Comparison of ENCODE assay signal across 9 cellular contexts in the genomic region with DNA sequence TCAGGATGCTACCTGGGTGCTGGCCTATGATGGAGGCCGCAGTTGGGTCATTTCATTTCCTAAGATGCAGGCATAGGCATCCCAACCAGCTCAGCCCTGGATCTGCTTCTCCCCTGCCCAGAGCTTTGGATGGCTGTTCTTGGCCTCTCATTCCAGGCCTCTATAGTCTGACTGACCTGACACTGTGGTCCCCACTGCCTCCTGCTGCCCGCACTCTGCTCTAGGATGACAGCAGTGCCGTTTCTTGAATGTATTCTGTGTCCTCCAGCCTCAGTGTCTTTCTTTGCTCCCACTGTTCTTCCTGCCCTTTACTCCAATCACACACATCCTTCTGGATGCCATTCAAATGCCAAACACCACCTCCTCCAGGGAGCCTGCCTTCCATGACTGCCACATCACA.
DNase-seq lines count a peak whose midpoint lies in the region; ATAC-seq and TF ChIP-seq lines count a peak whose summit lies in the region.
"Had no signal": no experiment of that assay in that cellular context is flagged by ENCODE, and none has a peak within 500 bp of the region (broad histone marks: within the 10 kb centered on the region; RNA-seq: fewer than 3 reads in every experiment).

No MANE protein-coding gene starts in this region.

- POLR2A ChIA-PET in naive thymus-derived CD8-positive, alpha-beta T cell (lab: Charles Lee): no interaction called here

- in situ Hi-C loops in mammary epithelial cell (cut with MboI; ENCODE audit: low sequenced_read_pairs in 2 of 2): loop anchor here in 1 of 2 donors (5.0 kb wide), 1 partner anchor 175 kb away; no protein-coding TSS in a partner anchor

- H3K9ac ChIP-seq in mammary epithelial cell (ENCODE audit: insufficient read depth, low read length): no peak overlapping the region

- H3K27ac ChIP-seq in mammary epithelial cell (ENCODE audit: insufficient read depth, low read depth, low read length): no peak overlapping the region

- no peak overlapping the region for H3K4me2 ChIP-seq in mammary epithelial cell (ENCODE audit: insufficient read depth, low read depth, low read length)

- BruUV-seq in mammary epithelial cell (replicated peaks; lab: Mats Ljungman, UMichigan): no TSS peak

- ATAC-seq in naive thymus-derived CD8-positive, alpha-beta T cell: peak in 1 of 2 donors; percentile 69

- no peaks in the 10 kb centered on the region for H3K36me3 Mint-ChIP-seq in naive thymus-derived CD8-positive, alpha-beta T cell

- intact Hi-C loops in mammary epithelial cell (cut with micrococcal nuclease): loop anchor here (1.0 to 5.0 kb wide), 2 partner anchors 60 to 176 kb away; no protein-coding TSS in a partner anchor

- H3K27me3 Mint-ChIP-seq in naive thymus-derived CD8-positive, alpha-beta T cell: no peaks in the 10 kb centered on the region
- H3K27me3 Mint-ChIP-seq: central memory CD8-positive, alpha-beta T cell had no signal

- dilution Hi-C loops in mammary epithelial cell (cut with HindIII; ENCODE audit: low sequenced_read_pairs): no loop called here

- H3K27ac Mint-ChIP-seq in naive thymus-derived CD8-positive, alpha-beta T cell: peak overlapping the region in 1 of 10 donors; percentile 46

- H3K4me3 ChIP-seq in GM12865 (ENCODE audit: low read depth, low read length) (no peak overlapping the region), mammary epithelial cell (replicated peaks in 1 of 3; ENCODE audit: insufficient read depth in 1 of 3, low read depth in 2 of 3, low read length in 3 of 3) (no peak overlapping the region)

- peak; percentile 30 for DNase-seq in A172 (ENCODE audit: low spot score)
- peak; percentile 39 for DNase-seq in GM12865 (ENCODE audit: low read depth)
- peak; percentile 49 for DNase-seq in SHP77 treated with DMSO at 0.1 percent for 48 hours (lab: John Stamatoyannopoulos, UW)
- no peak for DNase-seq in mammary epithelial cell
- DNase-seq in naive thymus-derived CD8-positive, alpha-beta T cell: peak; percentile 8 to 75 (median 34)
- no peak for DNase-seq in 8988T
- DNase-seq in NCI-H2227 treated with DMSO at 0.1 percent for 48 hours (lab: John Stamatoyannopoulos, UW): no peak
- DNase-seq in NCI-H1694 (lab: John Stamatoyannopoulos, UW): no peak

- H3K36me3 ChIP-seq in mammary epithelial cell (ENCODE audit: insufficient read depth, low read length): no peaks in the 10 kb centered on the region

- H3K4me1 ChIP-seq in mammary epithelial cell (ENCODE audit: insufficient read depth, low read length): peaks cover 59% of the 10 kb centered on the region

- 78% methylated on average over 3 of the region's 3 CpGs for WGBS in mammary epithelial cell (ENCODE audit: low coverage, missing lambda C conversion rate)

- no peak overlapping the region for H2AFZ ChIP-seq in mammary epithelial cell (ENCODE audit: low read depth, low read length)

- H3K27me3 ChIP-seq in mammary epithelial cell (ENCODE audit: insufficient read depth, low read length): no peaks in the 10 kb centered on the region

- H3K4me3 Mint-ChIP-seq in naive thymus-derived CD8-positive, alpha-beta T cell: no peak overlapping the region
- H3K4me3 Mint-ChIP-seq: central memory CD8-positive, alpha-beta T cell had no signal

- no peaks in the 10 kb centered on the region for H3K9me3 Mint-ChIP-seq in naive thymus-derived CD8-positive, alpha-beta T cell
- H3K9me3 Mint-ChIP-seq: central memory CD8-positive, alpha-beta T cell had no signal

- no peaks in the 10 kb centered on the region for H4K20me1 ChIP-seq in mammary epithelial cell (ENCODE audit: insufficient read depth, low read length)

- no peaks in the 10 kb centered on the region for H3K79me2 ChIP-seq in mammary epithelial cell (ENCODE audit: insufficient read depth, low read length)

- peaks cover 0 to 4% (median 0%) of the 10 kb centered on the region in 4 donors for H3K4me1 Mint-ChIP-seq in naive thymus-derived CD8-positive, alpha-beta T cell
- H3K4me1 Mint-ChIP-seq: central memory CD8-positive, alpha-beta T cell had no signal

- no peaks in the 10 kb centered on the region for H3K9me3 ChIP-seq in mammary epithelial cell (replicated peaks; ENCODE audit: insufficient read depth, low read length)

- TF ChIP-seq CTCF in GM12865 (IDR thresholded peaks at IDR 0.05; ENCODE audit: insufficient read depth, low read depth, low read length, missing control alignments) (peak; percentile 63), mammary epithelial cell (conservative IDR thresholded peaks at IDR 0.05 in 1 of 2, IDR thresholded peaks at IDR 0.05 in 1 of 2; ENCODE audit: extremely low read depth in 1 of 2, insufficient read depth in 1 of 2, low read depth in 1 of 2, low read length in 2 of 2) (peak; percentile 44 to 69)

- CTCF ChIA-PET in mammary epithelial cell (lab: Charles Lee; ENCODE audit: low non-redundant PET): interaction anchor here (0.8 kb wide), 1 partner anchor 176 kb away, joined by 4 read pairs; no protein-coding TSS in a partner anchor

Comparison
In these comparisons a context has a peak if more than half of its experiments do, and no peak if none do; other contexts are left out.
1. DNase-seq: peak in A172 (single experiment), GM12865 (single experiment), SHP77 treated with DMSO at 0.1 percent for 48 hours (single experiment) and naive thymus-derived CD8-positive, alpha-beta T cell (10 of 10); none in mammary epithelial cell (single experiment), 8988T (single experiment), NCI-H2227 treated with DMSO at 0.1 percent for 48 hours (single experiment) and NCI-H1694 (single experiment).